In the genomic region with DNA sequence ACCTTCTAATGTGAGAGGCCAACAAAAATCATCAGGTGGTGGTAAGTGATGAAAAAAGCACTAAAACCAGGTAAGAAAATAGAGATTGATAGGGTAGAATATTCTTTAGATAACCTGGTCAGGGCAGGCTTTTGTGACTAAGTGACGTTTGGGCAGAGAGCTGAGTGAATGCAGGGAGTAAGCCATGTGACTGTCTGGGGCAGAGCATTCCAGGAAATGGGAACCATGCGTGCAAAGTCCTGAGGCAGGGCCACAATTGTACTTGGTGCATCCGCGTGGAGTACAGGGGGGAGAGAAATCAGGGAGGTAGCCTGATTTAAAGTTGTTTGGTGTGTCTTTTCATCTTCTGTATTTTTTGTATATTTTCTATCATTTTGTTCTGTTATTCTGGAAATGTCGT, we compare ENCODE assay signal across 19 cellular contexts.
A peak's percentile ranks its signal among the peaks of the same experiment; 100 is the strongest.
DNase-seq lines count a peak whose midpoint lies in the region; ATAC-seq and TF ChIP-seq lines count a peak whose summit lies in the region.
"Had no signal": no experiment of that assay in that cellular context is flagged by ENCODE, and none has a peak within 500 bp of the region (broad histone marks: within the 10 kb centered on the region; RNA-seq: fewer than 3 reads in every experiment).

No MANE protein-coding gene starts in this region.

- H3K27me3 ChIP-seq in colonic mucosa = no peaks in the 10 kb centered on the region

- H3K36me3 ChIP-seq in colonic mucosa (no peaks in the 10 kb centered on the region), mucosa of descending colon (ENCODE audit: low read depth) (no peaks in the 10 kb centered on the region)

- DNase-seq in M059J (ENCODE audit: low read depth) (peak; percentile 28), colonic mucosa (peak; percentile 66), mucosa of descending colon (peak in 1 of 3 donors; percentile 34), SHP77 (lab: John Stamatoyannopoulos, UW) (no peak), dedifferentiated amniotic fluid mesenchymal stem cell (ENCODE audit: extremely low spot score) (no peak), cardiac septum (ENCODE audit: low spot score) (no peak)
- no peak for DNase-seq in central memory CD4-positive, alpha-beta T cell
- DNase-seq: ACHN, AML-193, DMS79, GOT3, KBM-7, MV-4-11, NCI-H1436, NCI-H1930, NCI-H345, NCI-H524 treated with DMSO at 0.1 percent for 48 hours, PC-9 had no signal

- H3K27ac ChIP-seq in colonic mucosa = no peak overlapping the region
- H3K27ac ChIP-seq: C4-2B, PC-9 had no signal

- H3K9ac ChIP-seq in colonic mucosa (ENCODE audit: low read depth in 2 of 2, low read length in 2 of 2) = no peak overlapping the region

- H3K4me3 ChIP-seq in colonic mucosa (no peak overlapping the region), mucosa of descending colon (no peak overlapping the region)
- H3K4me3 ChIP-seq: PC-9 had no signal

- peak; percentile 96 for ATAC-seq in mucosa of descending colon

- TF ChIP-seq CTCF in colonic mucosa (IDR thresholded peaks at IDR 0.05) (no peak), mucosa of descending colon (IDR thresholded peaks at IDR 0.05) (no peak)

- no peaks in the 10 kb centered on the region for H3K4me1 ChIP-seq in colonic mucosa
- H3K4me1 ChIP-seq in mucosa of descending colon (ENCODE audit: low read depth) = no peaks in the 10 kb centered on the region

- no peaks in the 10 kb centered on the region for H3K9me3 ChIP-seq in colonic mucosa
- no peaks in the 10 kb centered on the region for H3K9me3 ChIP-seq in mucosa of descending colon

- intact Hi-C loops in colonic mucosa (cut with DNase I) (no loop called here), mucosa of descending colon (cut with DNase I, micrococcal nuclease) (no loop called here), cardiac septum (cut with DNase I) (no loop called here)

Comparison
In these comparisons a context has a peak if more than half of its experiments do, and no peak if none do; other contexts are left out.
1. DNase-seq: peak in M059J (single experiment) and colonic mucosa (single experiment); none in SHP77 (0 of 2), dedifferentiated amniotic fluid mesenchymal stem cell (single experiment), central memory CD4-positive, alpha-beta T cell (single experiment) and cardiac septum (single experiment).